Comparison of ENCODE assay signal across 8 cellular contexts in the genomic region with DNA sequence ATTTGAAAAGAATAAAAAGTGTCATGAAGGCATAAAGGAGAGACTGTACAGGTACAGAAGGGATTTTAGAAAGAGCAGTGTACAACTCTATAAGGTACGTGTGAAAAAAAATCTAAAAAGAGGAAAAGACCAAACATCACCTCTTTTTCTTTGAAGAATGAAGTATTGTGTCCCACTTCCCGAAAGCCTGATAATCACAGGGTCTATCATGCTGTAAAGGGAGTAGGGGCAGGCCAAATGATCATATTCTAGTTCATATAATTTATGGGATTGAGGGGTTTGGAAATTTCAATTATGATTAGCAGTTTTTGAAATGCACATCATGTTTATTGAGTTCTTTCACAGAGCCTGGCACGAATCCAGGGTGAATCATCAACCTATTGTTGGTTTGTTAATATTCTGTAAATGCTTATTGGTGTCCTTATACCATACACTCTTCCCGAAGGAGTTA. TPM values are rescaled to one million over a fixed set of nuclear protein-coding genes. Genes with fewer than 3 reads are reported as not detected.
DNase-seq lines count a peak whose midpoint lies in the region; ATAC-seq and TF ChIP-seq lines count a peak whose summit lies in the region.

No MANE protein-coding gene starts in this region.

- H3K4me1 ChIP-seq in NT2/D1 (ENCODE audit: insufficient read depth, insufficient read length) (no peaks in the 10 kb centered on the region), lower lobe of right lung (peaks cover 52% of the 10 kb centered on the region), thoracic aorta (ENCODE audit: control insufficient read depth in 1 of 2, low read depth in 2 of 2) (peaks cover 4 to 25% of the 10 kb centered on the region in 2 donors)

- H3K27me3 ChIP-seq in NT2/D1 (ENCODE audit: insufficient read depth, insufficient read length): no peaks in the 10 kb centered on the region
- no peaks in the 10 kb centered on the region for H3K27me3 ChIP-seq in lower lobe of right lung (ENCODE audit: low read depth)
- H3K27me3 ChIP-seq in thoracic aorta (replicated peaks; ENCODE audit: insufficient read depth): no peaks in the 10 kb centered on the region

- DNase-seq in GM04504 (ENCODE audit: low read depth) (peak; percentile 46), NT2/D1 (ENCODE audit: low read depth, low spot score) (no peak), caudate nucleus (lab: John Stamatoyannopoulos, UW) (peak in 4 of 61 donors; percentile 4 to 15 (median 5)), lower lobe of right lung (no peak), thoracic aorta (ENCODE audit: low spot score) (peak; percentile 38), NOMO-1 treated with dmso at 0.1 percent for 144 hours (lab: John Stamatoyannopoulos, UW; ENCODE audit: unreplicated experiment) (no peak), GF-D8 (lab: John Stamatoyannopoulos, UW) (no peak)

- H3K36me3 ChIP-seq in NT2/D1 (ENCODE audit: insufficient read depth, insufficient read length, low read length) (no peaks in the 10 kb centered on the region), lower lobe of right lung (no peaks in the 10 kb centered on the region), thoracic aorta (no peaks in the 10 kb centered on the region)

- ATAC-seq in lower lobe of right lung (no peak), thoracic aorta (ENCODE audit: insufficient number of reproducible peaks, low FRiP score, low read depth) (no peak)

- peak overlapping the region; percentile 65 for H3K9ac ChIP-seq in NT2/D1 (ENCODE audit: insufficient read length, low read depth)

- intact Hi-C loops in lower lobe of right lung (cut with DNase I): no loop called here

- no peak for TF ChIP-seq CTCF in 22Rv1 (IDR thresholded peaks at IDR 0.05)
- no peak for TF ChIP-seq CTCF in lower lobe of right lung (IDR thresholded peaks at IDR 0.05)
- no peak for TF ChIP-seq CTCF in thoracic aorta (IDR thresholded peaks at IDR 0.05)

- H3K9me3 ChIP-seq in NT2/D1 (ENCODE audit: insufficient read depth, low read length): no peaks in the 10 kb centered on the region
- no peaks in the 10 kb centered on the region for H3K9me3 ChIP-seq in lower lobe of right lung
- H3K9me3 ChIP-seq in thoracic aorta: no peaks in the 10 kb centered on the region

- H3K4me3 ChIP-seq in NT2/D1 (ENCODE audit: insufficient read length, low read depth): peak overlapping the region; percentile 31
- peak overlapping the region; percentile 89 for H3K4me3 ChIP-seq in lower lobe of right lung
- peak overlapping the region; percentile 97 for H3K4me3 ChIP-seq in thoracic aorta

- H3K27ac ChIP-seq in 22Rv1 (peak overlapping the region; percentile 93), caudate nucleus (ENCODE audit: low read depth, low read length) (peak overlapping the region; percentile 96), lower lobe of right lung (peak overlapping the region; percentile 91), thoracic aorta (peak overlapping the region; percentile 81 to 92)

RNA-seq across cellular contexts. Expression of a gene that starts 0.9 kb away (rescaled TPM):
- total RNA-seq in lower lobe of right lung (88.5 TPM), thoracic aorta (100 to 1,000 TPM; 144 to 174 TPM)

Comparison
In these comparisons a context has a peak if more than half of its experiments do, and no peak if none do; other contexts are left out.
1. DNase-seq: peak in GM04504 (single experiment) and thoracic aorta (single experiment); none in NT2/D1 (single experiment), lower lobe of right lung (single experiment), NOMO-1 treated with dmso at 0.1 percent for 144 hours (single experiment) and GF-D8 (single experiment).
2. H3K4me3 ChIP-seq: peak in every context shown above with its lines; median percentile 97 in thoracic aorta; 89 in lower lobe of right lung; 31 in NT2/D1.
3. Peak in every context shown above with its lines, with median percentiles within 50 percentile points of each other: H3K27ac ChIP-seq.